ENCODE assay signal across 11 cellular contexts in genomic region chr9:122355336-122355875, GRCh38. TPM values are rescaled to one million over a fixed set of nuclear protein-coding genes. Genes with fewer than 3 reads are reported as not detected.
DNase-seq lines count a peak whose midpoint lies in the region; ATAC-seq and TF ChIP-seq lines count a peak whose summit lies in the region.
"Had no signal": no experiment of that assay in that cellular context is flagged by ENCODE, and none has a peak within 500 bp of the region (broad histone marks: within the 10 kb centered on the region; RNA-seq: fewer than 3 reads in every experiment).

No MANE protein-coding gene starts in this region.

- intact Hi-C loops in lower lobe of right lung (cut with DNase I): loop anchor here (10.0 kb wide), 1 partner anchor 231 kb away; no protein-coding TSS in a partner anchor

- peaks cover 0 to 32% (median 14%) of the 10 kb centered on the region in 10 experiments; a peak in 14 of 20 replicates for H3K4me1 ChIP-seq in BLaER1 treated with 17β-estradiol and CSF1 and Interleukin-3, amounts not matched to agents 10 nM and 100 nM
- peaks cover 2% of the 10 kb centered on the region for H3K4me1 ChIP-seq in lower lobe of right lung

- H3K36me3 Mint-ChIP-seq in stimulated activated effector memory CD8-positive, alpha-beta T cell treated with anti-CD3 and anti-CD28 coated beads, Interleukin-12 subunit alpha, Interleukin-12 subunit beta, amount 100 ng/mL, for 72 hours: no peaks in the 10 kb centered on the region
- H3K36me3 Mint-ChIP-seq: CD4-positive, CD25-positive, alpha-beta regulatory T cell had no signal

- no peaks in the 10 kb centered on the region for H3K36me3 ChIP-seq in BLaER1 treated with 17β-estradiol and CSF1 and Interleukin-3, amounts not matched to agents 10 nM and 100 nM
- H3K36me3 ChIP-seq in lower lobe of right lung: no peaks in the 10 kb centered on the region

- H3K9me3 Mint-ChIP-seq in stimulated activated effector memory CD8-positive, alpha-beta T cell treated with anti-CD3 and anti-CD28 coated beads, Interleukin-12 subunit alpha, Interleukin-12 subunit beta, amount 100 ng/mL, for 72 hours: peaks cover 4% of the 10 kb centered on the region

- peak overlapping the region in 7 of 11 experiments; percentile 3 to 60 (median 44); a peak in 7 of 22 replicates for H3K27ac ChIP-seq in BLaER1 treated with 17β-estradiol and CSF1 and Interleukin-3, amounts not matched to agents 10 nM and 100 nM
- H3K27ac ChIP-seq in lower lobe of right lung: no peak overlapping the region
- H3K27ac ChIP-seq: A549 had no signal

- peak overlapping the region in 8 of 11 experiments; percentile 15 to 73 (median 68); a peak in 14 of 22 replicates for H3K4me2 ChIP-seq in BLaER1 treated with 17β-estradiol and CSF1 and Interleukin-3, amounts not matched to agents 10 nM and 100 nM
- H3K4me2 ChIP-seq: A549 had no signal

- H3K27me3 ChIP-seq in BLaER1 treated with 17β-estradiol and CSF1 and Interleukin-3, amounts not matched to agents 10 nM and 100 nM: no peaks in the 10 kb centered on the region
- no peaks in the 10 kb centered on the region for H3K27me3 ChIP-seq in lower lobe of right lung (ENCODE audit: low read depth)

- ATAC-seq in lower lobe of right lung: peak; percentile 20 to 47
- no peak for ATAC-seq in stimulated activated effector memory CD8-positive, alpha-beta T cell treated with anti-CD3 and anti-CD28 coated beads, Interleukin-12 subunit alpha, Interleukin-12 subunit beta, amount 100 ng/mL, for 72 hours
- ATAC-seq: A549, HCT116 had no signal

- peaks cover 5% of the 10 kb centered on the region for H3K4me1 Mint-ChIP-seq in stimulated activated effector memory CD8-positive, alpha-beta T cell treated with anti-CD3 and anti-CD28 coated beads, Interleukin-12 subunit alpha, Interleukin-12 subunit beta, amount 100 ng/mL, for 72 hours
- H3K4me1 Mint-ChIP-seq: CD4-positive, CD25-positive, alpha-beta regulatory T cell had no signal

- peaks cover 13 to 29% (median 23%) of the 10 kb centered on the region in 11 experiments; a peak in 21 of 22 replicates for H3K9me3 ChIP-seq in BLaER1 treated with 17β-estradiol and CSF1 and Interleukin-3, amounts not matched to agents 10 nM and 100 nM (replicated peaks in 1 of 11)
- no peaks in the 10 kb centered on the region for H3K9me3 ChIP-seq in lower lobe of right lung

- DNase-seq in CD1c-positive myeloid dendritic cell (ENCODE audit: extremely low spot score): peak; percentile 73
- DNase-seq in lower lobe of right lung: no peak
- DNase-seq in stimulated activated effector memory CD8-positive, alpha-beta T cell treated with anti-CD3 and anti-CD28 coated beads, Interleukin-12 subunit alpha, Interleukin-12 subunit beta, amount 100 ng/mL, for 72 hours (ENCODE audit: low spot score in 2 of 2): no peak
- DNase-seq in Ammon's horn (ENCODE audit: low spot score): no peak
- no peak for DNase-seq in midbrain (lab: John Stamatoyannopoulos, UW)
- DNase-seq: CD4-positive, CD25-positive, alpha-beta regulatory T cell; DMS53; IMR-90 had no signal

- H3K9ac ChIP-seq in BLaER1 treated with 17β-estradiol and CSF1 and Interleukin-3, amounts not matched to agents 10 nM and 100 nM: no peak overlapping the region

- no peak overlapping the region for H3K4me3 Mint-ChIP-seq in stimulated activated effector memory CD8-positive, alpha-beta T cell treated with anti-CD3 and anti-CD28 coated beads, Interleukin-12 subunit alpha, Interleukin-12 subunit beta, amount 100 ng/mL, for 72 hours
- H3K4me3 Mint-ChIP-seq: CD4-positive, CD25-positive, alpha-beta regulatory T cell had no signal

- no peaks in the 10 kb centered on the region for H4K20me1 ChIP-seq in BLaER1 treated with 17β-estradiol and CSF1 and Interleukin-3, amounts not matched to agents 10 nM and 100 nM

- peak overlapping the region; percentile 38 for H3K27ac Mint-ChIP-seq in stimulated activated effector memory CD8-positive, alpha-beta T cell treated with anti-CD3 and anti-CD28 coated beads, Interleukin-12 subunit alpha, Interleukin-12 subunit beta, amount 100 ng/mL, for 72 hours
- H3K27ac Mint-ChIP-seq: CD4-positive, CD25-positive, alpha-beta regulatory T cell had no signal

- no peak for TF ChIP-seq CTCF in lower lobe of right lung (IDR thresholded peaks at IDR 0.05)

- no peak overlapping the region for H3K4me3 ChIP-seq in BLaER1 treated with 17β-estradiol and CSF1 and Interleukin-3, amounts not matched to agents 10 nM and 100 nM
- H3K4me3 ChIP-seq in lower lobe of right lung: no peak overlapping the region
- H3K4me3 ChIP-seq: A549 had no signal

RNA-seq across cellular contexts. Expression of gene PTGS1, which starts 15.4 kb away (rescaled TPM):
- total RNA-seq in lower lobe of right lung: 14.9 TPM
